Comparison of ENCODE assay signal across 1 cellular context in the genomic region with DNA sequence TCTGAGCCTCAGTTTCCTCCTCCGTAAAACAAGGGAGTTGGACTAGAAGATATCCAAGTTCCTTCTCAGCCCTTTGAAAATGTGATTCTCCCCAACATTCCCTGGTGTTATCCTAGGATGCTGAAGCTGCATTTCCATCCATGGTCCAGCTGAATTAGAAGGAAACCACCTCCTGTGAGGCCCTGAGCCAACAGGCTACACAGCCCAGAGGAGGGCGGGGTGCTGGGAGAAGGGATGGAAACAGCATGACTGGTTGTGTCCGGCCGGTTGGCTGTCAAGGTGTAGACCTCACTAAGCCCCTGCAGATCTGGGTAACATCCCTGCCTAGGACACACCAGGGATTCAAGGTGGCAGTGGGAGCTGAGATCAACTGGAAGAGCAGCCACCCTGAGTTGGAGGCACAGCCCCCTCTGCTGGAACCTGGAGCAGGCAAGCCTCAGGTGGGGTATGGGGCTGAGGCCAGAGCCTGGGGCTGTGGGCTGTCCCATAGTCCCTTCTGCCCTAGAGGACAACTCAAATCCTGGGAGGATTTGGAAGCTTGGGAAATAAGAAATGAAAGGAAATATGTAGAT.
TF ChIP-seq lines count a peak whose summit lies in the region.

No MANE protein-coding gene starts in this region.

TF ChIP-seq in HepG2, 621 proteins besides CTCF, POLR2A, EP300 and RAD21 (continued from another document):
- TF ChIP-seq, protein P1, sequence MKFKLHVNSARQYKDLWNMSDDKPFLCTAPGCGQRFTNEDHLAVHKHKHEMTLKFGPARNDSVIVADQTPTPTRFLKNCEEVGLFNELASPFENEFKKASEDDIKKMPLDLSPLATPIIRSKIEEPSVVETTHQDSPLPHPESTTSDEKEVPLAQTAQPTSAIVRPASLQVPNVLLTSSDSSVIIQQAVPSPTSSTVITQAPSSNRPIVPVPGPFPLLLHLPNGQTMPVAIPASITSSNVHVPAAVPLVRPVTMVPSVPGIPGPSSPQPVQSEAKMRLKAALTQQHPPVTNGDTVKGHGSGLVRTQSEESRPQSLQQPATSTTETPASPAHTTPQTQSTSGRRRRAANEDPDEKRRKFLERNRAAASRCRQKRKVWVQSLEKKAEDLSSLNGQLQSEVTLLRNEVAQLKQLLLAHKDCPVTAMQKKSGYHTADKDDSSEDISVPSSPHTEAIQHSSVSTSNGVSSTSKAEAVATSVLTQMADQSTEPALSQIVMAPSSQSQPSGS (CRISPR knock-in tag; IDR thresholded peaks at IDR 0.05) = no peak
- TF ChIP-seq ZMYM4 (CRISPR knock-in tag; IDR thresholded peaks at IDR 0.05) (no peak), CBX5 (CRISPR knock-in tag; IDR thresholded peaks at IDR 0.05; ENCODE audit: borderline replicate concordance) (no peak), SMC3 (IDR thresholded peaks at IDR 0.05; ENCODE audit: low read length) (0 out of 2 replicates have a peak, but pooled peaks have one; percentile 2)
